In the genomic region with DNA sequence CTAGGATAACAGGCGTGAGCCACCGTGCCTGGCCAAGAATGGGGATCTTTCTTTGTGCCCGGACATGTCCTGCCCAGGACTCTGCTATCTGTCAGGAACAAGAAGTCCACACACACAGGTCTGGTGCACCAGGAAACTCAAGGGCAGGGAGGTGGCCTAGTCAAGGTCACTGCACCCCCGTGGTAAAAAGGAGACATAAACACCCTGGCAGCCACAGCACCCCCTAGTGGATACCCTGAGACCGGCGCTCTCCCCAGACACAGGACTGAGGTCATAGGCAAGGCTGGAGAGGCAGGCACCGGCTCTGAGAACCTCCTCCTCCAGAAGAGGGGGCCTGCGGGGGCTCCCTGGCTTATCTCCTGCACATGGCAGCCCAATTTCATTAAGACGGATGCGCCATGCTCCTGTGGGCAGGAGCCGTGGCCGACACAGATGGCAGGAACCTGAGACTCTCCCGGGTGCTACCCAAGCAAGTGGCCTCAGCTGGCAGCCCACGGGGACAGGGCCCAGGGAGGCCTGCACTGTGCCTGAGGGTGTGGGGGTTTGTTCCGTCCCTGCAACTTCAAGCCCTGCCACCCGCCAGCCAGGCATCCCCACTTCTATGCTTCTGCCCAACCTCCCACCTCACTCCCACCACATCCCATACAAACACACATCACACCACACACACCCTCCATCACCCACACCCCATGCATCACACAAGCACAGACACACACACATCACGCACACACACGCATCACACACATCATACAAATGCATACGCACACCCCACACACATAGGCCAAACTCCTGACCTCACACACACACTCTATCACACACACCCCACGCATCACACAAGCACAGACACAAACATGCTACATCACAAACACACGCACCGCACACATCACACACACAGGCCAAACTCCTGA, we compare ENCODE assay signal across 1 cellular context.
TF ChIP-seq lines count a peak whose summit lies in the region.

No MANE protein-coding gene starts in this region.

TF ChIP-seq in GM23338, 12 proteins besides CTCF, POLR2A, EP300 and RAD21 (continued from another document):
- TF ChIP-seq ZNF462 (CRISPR knock-in tag; IDR thresholded peaks at IDR 0.05) (no peak), ZNF331 (CRISPR knock-in tag; IDR thresholded peaks at IDR 0.05; ENCODE audit: low read depth) (no peak)
